In genomic region chr1:207823531-207823879, GRCh38 we compare ENCODE assay signal across 8 cellular contexts.
DNase-seq lines count a peak whose midpoint lies in the region; ATAC-seq, FAIRE-seq and TF ChIP-seq lines count a peak whose summit lies in the region.

No MANE protein-coding gene starts in this region.

- peak; percentile 0 for ATAC-seq in left ventricle myocardium superior
- no peak for ATAC-seq in GM19397 (IDR thresholded peaks at IDR 0.05; ENCODE audit: unreplicated experiment)
- no peak for ATAC-seq in GM18498 (IDR thresholded peaks at IDR 0.05; ENCODE audit: unreplicated experiment)

- CTCF ChIA-PET in HEK293T (lab: Yijun Ruan, JAX), result interaction anchor here (0.7 kb wide), 1 partner anchor 1925 kb away, joined by 3 read pairs; no protein-coding TSS in a partner anchor

- peak overlapping the region; percentile 87 for H3K4me3 Mint-ChIP-seq in activated naive CD8-positive, alpha-beta T cell

- peak overlapping the region; percentile 98 for H3K27ac Mint-ChIP-seq in activated naive CD8-positive, alpha-beta T cell

- no peaks in the 10 kb centered on the region for H3K9me3 Mint-ChIP-seq in activated naive CD8-positive, alpha-beta T cell (ENCODE audit: low read depth)

- peaks cover 5% of the 10 kb centered on the region for H3K36me3 Mint-ChIP-seq in activated naive CD8-positive, alpha-beta T cell

- H3K27me3 ChIP-seq in small intestine (ENCODE audit: control insufficient read depth in 2 of 2, insufficient read depth in 2 of 2, low read length in 2 of 2), result no peaks in the 10 kb centered on the region

- H3K36me3 ChIP-seq in small intestine (ENCODE audit: control insufficient read depth in 2 of 2, insufficient read depth in 2 of 2, low read length in 2 of 2), result peaks cover 0 to 2% of the 10 kb centered on the region in 2 donors

- no peak for DNase-seq in GM12864 (ENCODE audit: low read depth)
- no peak for DNase-seq in left ventricle myocardium superior
- no peak for DNase-seq in small intestine
- no peak for DNase-seq in HEK293T (ENCODE audit: extremely low spot score)
- no peak for DNase-seq in NOMO-1 (lab: John Stamatoyannopoulos, UW; ENCODE audit: unreplicated experiment in 2 of 2)

- peak overlapping the region; percentile 84 to 94 for H3K27ac ChIP-seq in small intestine (ENCODE audit: low read depth in 1 of 2, low read length in 1 of 2)

- peaks cover 10 to 19% of the 10 kb centered on the region in 2 donors for H3K4me1 ChIP-seq in small intestine (ENCODE audit: control insufficient read depth in 2 of 2, insufficient read depth in 1 of 2, low read depth in 1 of 2, low read length in 1 of 2)

- H3K4me1 Mint-ChIP-seq in activated naive CD8-positive, alpha-beta T cell (ENCODE audit: low read depth), result peaks cover 88% of the 10 kb centered on the region

- 16 to 60% (median 31%) methylated on average over 17 to 19 of the region's 19 CpGs for WGBS in small intestine, 3 donors

- no peak for FAIRE-seq in small intestine (lab: Jason Lieb, UNC)

- no peak for TF ChIP-seq CTCF in GM12864 (IDR thresholded peaks at IDR 0.05; ENCODE audit: low read depth, low read length, missing control alignments)

- no peaks in the 10 kb centered on the region for H3K9me3 ChIP-seq in small intestine (ENCODE audit: control insufficient read depth, low read depth)

- no peaks in the 10 kb centered on the region for H3K27me3 Mint-ChIP-seq in activated naive CD8-positive, alpha-beta T cell

- POLR2A ChIA-PET in HEK293T (lab: Yijun Ruan, JAX), result interaction anchor here (0.6 kb wide), 1 partner anchor 10 kb away, joined by 3 read pairs; no protein-coding TSS in a partner anchor

- H3K4me3 ChIP-seq in GM12864 (ENCODE audit: low read depth, low read length) (peak overlapping the region; percentile 73), small intestine (ENCODE audit: low read depth in 1 of 2, low read length in 2 of 2) (peak overlapping the region; percentile 42 to 79)

- intact Hi-C loops in left ventricle myocardium superior (cut with micrococcal nuclease), result no loop called here

TF ChIP-seq in HEK293T, 16 proteins besides CTCF, POLR2A, EP300 and RAD21:
- TF ChIP-seq FOXM1 (IDR thresholded peaks at IDR 0.05; ENCODE audit: borderline replicate concordance), result no peak
- no peak for TF ChIP-seq HDGF (IDR thresholded peaks at IDR 0.05; ENCODE audit: borderline replicate concordance)
- TF ChIP-seq TARDBP (IDR thresholded peaks at IDR 0.05), result no peak
- TF ChIP-seq ELF4 (IDR thresholded peaks at IDR 0.05), result no peak
- no peak for TF ChIP-seq ARNT (IDR thresholded peaks at IDR 0.05)
- TF ChIP-seq SUZ12 (IDR thresholded peaks at IDR 0.05), result no peak
- TF ChIP-seq BHLHE40 (IDR thresholded peaks at IDR 0.05; ENCODE audit: borderline replicate concordance), result no peak
- TF ChIP-seq FOXA1 (IDR thresholded peaks at IDR 0.05), result no peak
- no peak for TF ChIP-seq CTBP1 (IDR thresholded peaks at IDR 0.05; ENCODE audit: borderline replicate concordance)
- TF ChIP-seq FOXK2 (IDR thresholded peaks at IDR 0.05), result no peak
- TF ChIP-seq L3MBTL2 (conservative IDR thresholded peaks at IDR 0.05), result no peak
- no peak for TF ChIP-seq SP1 (IDR thresholded peaks at IDR 0.05)
- TF ChIP-seq NFRKB (IDR thresholded peaks at IDR 0.05), result no peak
- no peak for TF ChIP-seq LEF1 (IDR thresholded peaks at IDR 0.05; ENCODE audit: borderline replicate concordance)
- no peak for TF ChIP-seq ZNF384 (IDR thresholded peaks at IDR 0.05)
- no peak for TF ChIP-seq PKNOX1 (IDR thresholded peaks at IDR 0.05)
